In the genomic region with DNA sequence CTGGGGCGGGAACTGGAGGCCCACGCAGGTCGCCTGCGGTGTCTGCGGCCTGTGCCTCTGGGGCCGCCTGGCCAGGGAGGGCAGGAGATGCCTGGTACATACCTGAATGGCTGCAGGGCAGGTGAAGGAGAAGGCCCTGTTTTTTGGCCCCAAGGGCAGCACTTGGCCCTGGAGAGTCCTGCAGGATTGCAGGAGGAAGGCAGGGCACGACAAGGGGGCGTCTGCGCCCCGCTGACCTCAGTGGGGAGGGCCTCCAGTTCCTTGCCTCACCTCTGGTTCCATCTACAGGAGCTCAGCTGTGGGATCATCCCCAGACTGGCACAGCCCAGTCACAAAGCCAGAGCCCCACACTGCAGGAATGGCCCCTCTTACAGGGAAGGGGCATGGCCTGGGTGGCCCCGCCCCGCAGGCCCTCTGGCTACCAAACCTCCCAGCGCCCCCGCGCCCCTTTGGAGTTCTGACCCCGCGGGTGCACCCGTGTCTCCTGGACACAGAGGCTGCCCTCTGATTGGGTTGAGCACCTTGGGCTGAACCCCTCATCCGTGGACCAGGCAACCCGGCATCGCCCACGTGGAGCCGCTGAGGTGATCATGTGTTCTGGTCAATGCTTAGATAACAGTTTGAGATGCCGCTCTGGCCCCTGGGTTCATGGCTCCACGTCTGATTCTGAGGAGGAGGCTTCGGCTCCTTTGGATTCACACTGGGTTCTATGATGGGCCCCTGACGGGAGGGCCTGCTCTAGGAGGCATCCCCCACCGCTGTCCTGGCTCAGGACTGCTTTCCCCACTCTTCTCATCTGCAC, we compare ENCODE assay signal across 2 cellular contexts.
TF ChIP-seq lines count a peak whose summit lies in the region.

No MANE protein-coding gene starts in this region.

TF ChIP-seq in SK-N-SH, 30 proteins besides CTCF, POLR2A, EP300 and RAD21:
- TF ChIP-seq EZH2phosphoT487 (IDR thresholded peaks at IDR 0.05; ENCODE audit: borderline replicate concordance, low read depth) (no peak), TCF12 (IDR thresholded peaks at IDR 0.05) (no peak), SMC3 (IDR thresholded peaks at IDR 0.05; ENCODE audit: low read depth, low read length) (no peak), TAF1 (IDR thresholded peaks at IDR 0.05; ENCODE audit: borderline replicate concordance, low read depth, low read length) (no peak), CHD2 (IDR thresholded peaks at IDR 0.05; ENCODE audit: low read length, partially characterized antibody) (no peak), TEAD4 (IDR thresholded peaks at IDR 0.05; ENCODE audit: borderline replicate concordance, insufficient read depth) (no peak), RFX5 (IDR thresholded peaks at IDR 0.05; ENCODE audit: low read length) (no peak), GATA2 (CRISPR knock-in tag; IDR thresholded peaks at IDR 0.05) (no peak), MEF2A (IDR thresholded peaks at IDR 0.05; ENCODE audit: borderline replicate concordance, low read depth) (no peak), RXRA (IDR thresholded peaks at IDR 0.05; ENCODE audit: borderline replicate concordance, low read depth) (no peak)
- TF ChIP-seq, protein P1, sequence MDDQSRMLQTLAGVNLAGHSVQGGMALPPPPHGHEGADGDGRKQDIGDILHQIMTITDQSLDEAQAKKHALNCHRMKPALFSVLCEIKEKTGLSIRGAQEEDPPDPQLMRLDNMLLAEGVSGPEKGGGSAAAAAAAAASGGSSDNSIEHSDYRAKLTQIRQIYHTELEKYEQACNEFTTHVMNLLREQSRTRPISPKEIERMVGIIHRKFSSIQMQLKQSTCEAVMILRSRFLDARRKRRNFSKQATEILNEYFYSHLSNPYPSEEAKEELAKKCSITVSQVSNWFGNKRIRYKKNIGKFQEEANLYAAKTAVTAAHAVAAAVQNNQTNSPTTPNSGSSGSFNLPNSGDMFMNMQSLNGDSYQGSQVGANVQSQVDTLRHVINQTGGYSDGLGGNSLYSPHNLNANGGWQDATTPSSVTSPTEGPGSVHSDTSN (IDR thresholded peaks at IDR 0.05) = no peak
- TF ChIP-seq, protein P2, sequence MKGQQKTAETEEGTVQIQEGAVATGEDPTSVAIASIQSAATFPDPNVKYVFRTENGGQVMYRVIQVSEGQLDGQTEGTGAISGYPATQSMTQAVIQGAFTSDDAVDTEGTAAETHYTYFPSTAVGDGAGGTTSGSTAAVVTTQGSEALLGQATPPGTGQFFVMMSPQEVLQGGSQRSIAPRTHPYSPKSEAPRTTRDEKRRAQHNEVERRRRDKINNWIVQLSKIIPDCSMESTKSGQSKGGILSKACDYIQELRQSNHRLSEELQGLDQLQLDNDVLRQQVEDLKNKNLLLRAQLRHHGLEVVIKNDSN (IDR thresholded peaks at IDR 0.05; ENCODE audit: borderline replicate concordance, low read depth) = no peak
- TF ChIP-seq, protein P3, sequence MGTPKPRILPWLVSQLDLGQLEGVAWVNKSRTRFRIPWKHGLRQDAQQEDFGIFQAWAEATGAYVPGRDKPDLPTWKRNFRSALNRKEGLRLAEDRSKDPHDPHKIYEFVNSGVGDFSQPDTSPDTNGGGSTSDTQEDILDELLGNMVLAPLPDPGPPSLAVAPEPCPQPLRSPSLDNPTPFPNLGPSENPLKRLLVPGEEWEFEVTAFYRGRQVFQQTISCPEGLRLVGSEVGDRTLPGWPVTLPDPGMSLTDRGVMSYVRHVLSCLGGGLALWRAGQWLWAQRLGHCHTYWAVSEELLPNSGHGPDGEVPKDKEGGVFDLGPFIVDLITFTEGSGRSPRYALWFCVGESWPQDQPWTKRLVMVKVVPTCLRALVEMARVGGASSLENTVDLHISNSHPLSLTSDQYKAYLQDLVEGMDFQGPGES (IDR thresholded peaks at IDR 0.05; ENCODE audit: low read depth, low read length) = no peak
- TF ChIP-seq, protein P4, sequence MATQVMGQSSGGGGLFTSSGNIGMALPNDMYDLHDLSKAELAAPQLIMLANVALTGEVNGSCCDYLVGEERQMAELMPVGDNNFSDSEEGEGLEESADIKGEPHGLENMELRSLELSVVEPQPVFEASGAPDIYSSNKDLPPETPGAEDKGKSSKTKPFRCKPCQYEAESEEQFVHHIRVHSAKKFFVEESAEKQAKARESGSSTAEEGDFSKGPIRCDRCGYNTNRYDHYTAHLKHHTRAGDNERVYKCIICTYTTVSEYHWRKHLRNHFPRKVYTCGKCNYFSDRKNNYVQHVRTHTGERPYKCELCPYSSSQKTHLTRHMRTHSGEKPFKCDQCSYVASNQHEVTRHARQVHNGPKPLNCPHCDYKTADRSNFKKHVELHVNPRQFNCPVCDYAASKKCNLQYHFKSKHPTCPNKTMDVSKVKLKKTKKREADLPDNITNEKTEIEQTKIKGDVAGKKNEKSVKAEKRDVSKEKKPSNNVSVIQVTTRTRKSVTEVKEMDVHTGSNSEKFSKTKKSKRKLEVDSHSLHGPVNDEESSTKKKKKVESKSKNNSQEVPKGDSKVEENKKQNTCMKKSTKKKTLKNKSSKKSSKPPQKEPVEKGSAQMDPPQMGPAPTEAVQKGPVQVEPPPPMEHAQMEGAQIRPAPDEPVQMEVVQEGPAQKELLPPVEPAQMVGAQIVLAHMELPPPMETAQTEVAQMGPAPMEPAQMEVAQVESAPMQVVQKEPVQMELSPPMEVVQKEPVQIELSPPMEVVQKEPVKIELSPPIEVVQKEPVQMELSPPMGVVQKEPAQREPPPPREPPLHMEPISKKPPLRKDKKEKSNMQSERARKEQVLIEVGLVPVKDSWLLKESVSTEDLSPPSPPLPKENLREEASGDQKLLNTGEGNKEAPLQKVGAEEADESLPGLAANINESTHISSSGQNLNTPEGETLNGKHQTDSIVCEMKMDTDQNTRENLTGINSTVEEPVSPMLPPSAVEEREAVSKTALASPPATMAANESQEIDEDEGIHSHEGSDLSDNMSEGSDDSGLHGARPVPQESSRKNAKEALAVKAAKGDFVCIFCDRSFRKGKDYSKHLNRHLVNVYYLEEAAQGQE (IDR thresholded peaks at IDR 0.05; ENCODE audit: low read depth, low read length) = no peak

TF ChIP-seq in H1, 55 proteins besides CTCF, POLR2A, EP300 and RAD21:
- TF ChIP-seq SRF (IDR thresholded peaks at IDR 0.05; ENCODE audit: low read depth, low read length) = no peak
- no peak for TF ChIP-seq SAP30 (IDR thresholded peaks at IDR 0.05; ENCODE audit: insufficient read depth, insufficient replicate concordance, low read length)
- TF ChIP-seq KDM1A (IDR thresholded peaks at IDR 0.05; ENCODE audit: borderline replicate concordance, low read length) = no peak
- TF ChIP-seq HDAC2 (IDR thresholded peaks at IDR 0.05; ENCODE audit: borderline replicate concordance in 1 of 2, low read depth in 2 of 2, low read length in 2 of 2) = no peak
- TF ChIP-seq, protein P5, sequence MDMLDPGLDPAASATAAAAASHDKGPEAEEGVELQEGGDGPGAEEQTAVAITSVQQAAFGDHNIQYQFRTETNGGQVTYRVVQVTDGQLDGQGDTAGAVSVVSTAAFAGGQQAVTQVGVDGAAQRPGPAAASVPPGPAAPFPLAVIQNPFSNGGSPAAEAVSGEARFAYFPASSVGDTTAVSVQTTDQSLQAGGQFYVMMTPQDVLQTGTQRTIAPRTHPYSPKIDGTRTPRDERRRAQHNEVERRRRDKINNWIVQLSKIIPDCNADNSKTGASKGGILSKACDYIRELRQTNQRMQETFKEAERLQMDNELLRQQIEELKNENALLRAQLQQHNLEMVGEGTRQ (IDR thresholded peaks at IDR 0.05; ENCODE audit: low read length) = peak; percentile 4; the same call in 1 of the 2 replicates
- peak; percentile 41 for TF ChIP-seq EZH2 (IDR thresholded peaks at IDR 0.05; ENCODE audit: low read depth, low read length, severe bottlenecking)
- no peak for TF ChIP-seq EGR1 (IDR thresholded peaks at IDR 0.05; ENCODE audit: borderline replicate concordance, low read depth, low read length)
- TF ChIP-seq, protein P6, sequence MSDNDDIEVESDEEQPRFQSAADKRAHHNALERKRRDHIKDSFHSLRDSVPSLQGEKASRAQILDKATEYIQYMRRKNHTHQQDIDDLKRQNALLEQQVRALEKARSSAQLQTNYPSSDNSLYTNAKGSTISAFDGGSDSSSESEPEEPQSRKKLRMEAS (IDR thresholded peaks at IDR 0.05) = 0 out of 2 replicates have a peak, but pooled peaks have one; percentile 32
- TF ChIP-seq MAFK (IDR thresholded peaks at IDR 0.05; ENCODE audit: low read depth, low read length) = no peak
- no peak for TF ChIP-seq CHD1 (IDR thresholded peaks at IDR 0.05; ENCODE audit: low read depth, low read length)
- TF ChIP-seq, protein P7, sequence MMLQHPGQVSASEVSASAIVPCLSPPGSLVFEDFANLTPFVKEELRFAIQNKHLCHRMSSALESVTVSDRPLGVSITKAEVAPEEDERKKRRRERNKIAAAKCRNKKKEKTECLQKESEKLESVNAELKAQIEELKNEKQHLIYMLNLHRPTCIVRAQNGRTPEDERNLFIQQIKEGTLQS (IDR thresholded peaks at IDR 0.05; ENCODE audit: insufficient read depth, low read depth, low read length) = no peak
